29 cellular contexts compared by ENCODE assay signal in the genomic region with DNA sequence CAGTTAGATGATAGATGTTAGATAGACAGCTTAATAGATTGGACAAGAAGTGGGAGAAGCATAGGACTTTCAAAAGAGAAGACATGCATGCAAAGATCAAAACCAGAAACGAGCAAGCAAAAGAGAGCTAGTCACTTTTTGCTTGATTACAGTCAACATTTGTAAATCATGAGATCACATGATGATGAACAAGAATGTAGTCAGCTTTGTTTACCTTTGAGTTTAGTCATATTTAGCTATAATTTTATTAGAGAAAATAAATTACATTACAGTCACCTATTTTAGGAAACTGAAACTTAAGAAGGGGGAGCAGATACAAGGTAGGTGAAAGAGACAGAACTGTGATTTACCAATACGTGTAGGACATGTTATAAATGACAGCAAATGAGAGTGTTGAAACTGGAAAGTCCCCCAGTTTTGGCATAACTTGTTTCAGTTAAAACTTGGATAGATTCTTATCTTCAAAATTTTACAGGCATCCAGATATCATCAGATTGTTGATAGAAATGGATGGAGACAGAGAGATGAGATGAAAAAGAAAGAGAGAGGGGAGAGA.
DNase-seq lines count a peak whose midpoint lies in the region; ATAC-seq, FAIRE-seq and TF ChIP-seq lines count a peak whose summit lies in the region.
"Had no signal": no experiment of that assay in that cellular context is flagged by ENCODE, and none has a peak within 500 bp of the region (broad histone marks: within the 10 kb centered on the region; RNA-seq: fewer than 3 reads in every experiment).

No MANE protein-coding gene starts in this region.

- H2AFZ ChIP-seq in OCI-LY1 (ENCODE audit: low read length) (peak overlapping the region; percentile 87; the same call in 1 of the 2 replicates), mesenchymal stem cell (ENCODE audit: low read depth, low read length) (no peak overlapping the region)

- H2BK120ac ChIP-seq in mesenchymal stem cell (ENCODE audit: low read depth, low read length) = no peak overlapping the region

- no peaks in the 10 kb centered on the region for H3K79me1 ChIP-seq in mesenchymal stem cell (replicated peaks; ENCODE audit: low read length, poor library complexity, severe bottlenecking)

- H3K9me2 ChIP-seq in OCI-LY1 (ENCODE audit: low read depth, low read length) = no peaks in the 10 kb centered on the region

- H4K20me1 ChIP-seq in OCI-LY1 (ENCODE audit: insufficient read depth, low read length) = no peaks in the 10 kb centered on the region

- H3K4me3 Mint-ChIP-seq in CD8-positive, alpha-beta T cell = no peak overlapping the region
- H3K4me3 Mint-ChIP-seq: naive thymus-derived CD4-positive, alpha-beta T cell; stimulated activated memory B cell treated with anti-CD40 and anti-IgM and Interleukin-4, amounts not matched to agents 10 μg/mL and 1 μg/mL and 100 μg/mL, for 72 hours had no signal

- no peaks in the 10 kb centered on the region for H3K9me3 Mint-ChIP-seq in CD8-positive, alpha-beta T cell

- H2BK5ac ChIP-seq in mesenchymal stem cell (ENCODE audit: low read depth, low read length, poor library complexity, severe bottlenecking) = no peak overlapping the region

- H4K91ac ChIP-seq in mesenchymal stem cell (ENCODE audit: low read length) = no peak overlapping the region

- POLR2A ChIA-PET in CD8-positive, alpha-beta T cell (lab: Charles Lee) = no interaction called here

- no peak overlapping the region for H3K27ac Mint-ChIP-seq in CD8-positive, alpha-beta T cell
- H3K27ac Mint-ChIP-seq: naive thymus-derived CD4-positive, alpha-beta T cell; stimulated activated memory B cell treated with anti-CD40 and anti-IgM and Interleukin-4, amounts not matched to agents 10 μg/mL and 1 μg/mL and 100 μg/mL, for 72 hours had no signal

- H3K23ac ChIP-seq in mesenchymal stem cell (ENCODE audit: low read length in 2 of 2) = no peak overlapping the region

- H4K8ac ChIP-seq in mesenchymal stem cell (ENCODE audit: low read length) = no peak overlapping the region

- H2AK5ac ChIP-seq in mesenchymal stem cell (ENCODE audit: low read length, severe bottlenecking) = no peak overlapping the region

- no peak overlapping the region for H3K14ac ChIP-seq in mesenchymal stem cell (ENCODE audit: low read length in 2 of 2)

- no peaks in the 10 kb centered on the region for H3K27me3 Mint-ChIP-seq in CD8-positive, alpha-beta T cell (ENCODE audit: low read depth)
- H3K27me3 Mint-ChIP-seq: naive thymus-derived CD4-positive, alpha-beta T cell; stimulated activated memory B cell treated with anti-CD40 and anti-IgM and Interleukin-4, amounts not matched to agents 10 μg/mL and 1 μg/mL and 100 μg/mL, for 72 hours had no signal

- H3K36me3 Mint-ChIP-seq in CD8-positive, alpha-beta T cell = no peaks in the 10 kb centered on the region
- H3K36me3 Mint-ChIP-seq: naive thymus-derived CD4-positive, alpha-beta T cell; stimulated activated memory B cell treated with anti-CD40 and anti-IgM and Interleukin-4, amounts not matched to agents 10 μg/mL and 1 μg/mL and 100 μg/mL, for 72 hours had no signal

- no peak overlapping the region for H2BK12ac ChIP-seq in mesenchymal stem cell (ENCODE audit: low read length in 2 of 2)

- WGBS in mesenchymal stem cell = 89% methylated on average over 1 of the region's 2 CpGs

- peaks cover 15% of the 10 kb centered on the region for H3K9me3 ChIP-seq in OCI-LY1 (ENCODE audit: low read length)
- H3K9me3 ChIP-seq in mesenchymal stem cell (ENCODE audit: control insufficient read depth, low read length) = no peaks in the 10 kb centered on the region
- no peaks in the 10 kb centered on the region for H3K9me3 ChIP-seq in CD8-positive, alpha-beta T cell (ENCODE audit: low read length)
- H3K9me3 ChIP-seq: adrenal gland, BE2C, pancreas, tibial artery had no signal

- ATAC-seq in CD8-positive, alpha-beta T cell = no peak
- no peak for ATAC-seq in HG02884 (IDR thresholded peaks at IDR 0.05; ENCODE audit: unreplicated experiment)
- no peak for ATAC-seq in HG02678 (IDR thresholded peaks at IDR 0.05; ENCODE audit: unreplicated experiment)
- ATAC-seq: naive thymus-derived CD4-positive, alpha-beta T cell; pancreas; Right ventricle myocardium inferior; sciatic nerve; stimulated activated memory B cell treated with anti-CD40 and anti-IgM and Interleukin-4, amounts not matched to agents 10 μg/mL and 1 μg/mL and 100 μg/mL, for 72 hours had no signal

- FAIRE-seq in endometrium (lab: Jason Lieb, UNC) = peak; percentile 77
- FAIRE-seq: pancreas, TTC549 had no signal

- H3K27ac ChIP-seq in OCI-LY1 (ENCODE audit: low read depth, low read length, poor library complexity, severe bottlenecking) (no peak overlapping the region), mesenchymal stem cell (ENCODE audit: low read length, poor library complexity, severe bottlenecking) (no peak overlapping the region)
- no peak overlapping the region for H3K27ac ChIP-seq in CD8-positive, alpha-beta T cell (ENCODE audit: low read depth, low read length)
- H3K27ac ChIP-seq: adrenal gland, pancreas, tibial artery had no signal

- H3K4me3 ChIP-seq in GM12865 (ENCODE audit: low read depth, low read length) = no peak overlapping the region
- H3K4me3 ChIP-seq in OCI-LY1 (ENCODE audit: low read depth, low read length, poor library complexity, severe bottlenecking) = no peak overlapping the region
- H3K4me3 ChIP-seq in mesenchymal stem cell (ENCODE audit: insufficient read depth in 1 of 2, low read depth in 1 of 2, low read length in 2 of 2) = no peak overlapping the region
- no peak overlapping the region for H3K4me3 ChIP-seq in CD8-positive, alpha-beta T cell (ENCODE audit: low read depth, low read length)
- H3K4me3 ChIP-seq: adrenal gland, pancreas, tibial artery had no signal

- H3K9ac ChIP-seq in OCI-LY1 (ENCODE audit: low read length) (no peak overlapping the region), mesenchymal stem cell (ENCODE audit: low read length) (peak overlapping the region; percentile 33)

- no peak overlapping the region for H2BK15ac ChIP-seq in mesenchymal stem cell (ENCODE audit: low read depth, poor library complexity, severe bottlenecking)

- H3K18ac ChIP-seq in mesenchymal stem cell (ENCODE audit: low read depth in 1 of 2, low read length in 2 of 2) = no peak overlapping the region

- TF ChIP-seq CTCF in GM12865 (IDR thresholded peaks at IDR 0.05; ENCODE audit: insufficient read depth, low read depth, low read length, missing control alignments) = no peak
- no peak for TF ChIP-seq CTCF in OCI-LY1 (IDR thresholded peaks at IDR 0.05; ENCODE audit: low read length)
- TF ChIP-seq CTCF in CD8-positive, alpha-beta T cell (IDR thresholded peaks at IDR 0.05) = no peak

- CTCF ChIA-PET in CD8-positive, alpha-beta T cell (lab: Charles Lee) = no interaction called here

- H3F3A ChIP-seq in OCI-LY1 (ENCODE audit: insufficient read depth, low read length) = no peaks in the 10 kb centered on the region

- no peaks in the 10 kb centered on the region for H3K79me2 ChIP-seq in OCI-LY1 (ENCODE audit: insufficient read depth, low read length)

- H3K36me3 ChIP-seq in OCI-LY1 (ENCODE audit: insufficient read depth, low read length) (no peaks in the 10 kb centered on the region; the same call in 1 of the 2 replicates), mesenchymal stem cell (ENCODE audit: control insufficient read depth in 1 of 2, insufficient read depth in 2 of 2, low read depth in 1 of 2, low read length in 2 of 2) (no peaks in the 10 kb centered on the region)
- no peaks in the 10 kb centered on the region for H3K36me3 ChIP-seq in CD8-positive, alpha-beta T cell (ENCODE audit: insufficient read depth, low read length)
- H3K36me3 ChIP-seq: adrenal gland, BE2C, pancreas, tibial artery had no signal

- no peaks in the 10 kb centered on the region for H3K4me1 Mint-ChIP-seq in CD8-positive, alpha-beta T cell (ENCODE audit: low read depth)
- H3K4me1 Mint-ChIP-seq: naive thymus-derived CD4-positive, alpha-beta T cell; stimulated activated memory B cell treated with anti-CD40 and anti-IgM and Interleukin-4, amounts not matched to agents 10 μg/mL and 1 μg/mL and 100 μg/mL, for 72 hours had no signal

- H3K27me3 ChIP-seq in OCI-LY1 (ENCODE audit: insufficient read depth, low read length) (no peaks in the 10 kb centered on the region), mesenchymal stem cell (ENCODE audit: control insufficient read depth in 1 of 2, insufficient read depth in 1 of 2, low read length in 2 of 2) (no peaks in the 10 kb centered on the region)
- no peaks in the 10 kb centered on the region for H3K27me3 ChIP-seq in CD8-positive, alpha-beta T cell (ENCODE audit: insufficient read depth, low read length)
- H3K27me3 ChIP-seq: adrenal gland, BE2C, pancreas, tibial artery had no signal

- intact Hi-C loops in CD8-positive, alpha-beta T cell (cut with DNase I, micrococcal nuclease) = no loop called here

- H3K4me2 ChIP-seq in OCI-LY1 (ENCODE audit: low read length) = 0 out of 2 replicates have a peak overlapping the region, but pooled peaks have one; percentile 15
- H3K4me2 ChIP-seq in mesenchymal stem cell (ENCODE audit: low read length, poor library complexity, severe bottlenecking) = no peak overlapping the region

- no peak overlapping the region for H3K4ac ChIP-seq in mesenchymal stem cell (ENCODE audit: low read depth in 1 of 2, low read length in 2 of 2)

- H3K4me1 ChIP-seq in OCI-LY1 (ENCODE audit: insufficient read depth, low read length, severe bottlenecking) (peaks cover 8% of the 10 kb centered on the region), mesenchymal stem cell (ENCODE audit: control insufficient read depth, insufficient read depth, low read depth, low read length) (no peaks in the 10 kb centered on the region)
- no peaks in the 10 kb centered on the region for H3K4me1 ChIP-seq in CD8-positive, alpha-beta T cell (ENCODE audit: insufficient read depth, low read length)
- H3K4me1 ChIP-seq: adrenal gland, pancreas, tibial artery had no signal

- peak; percentile 3 for DNase-seq in GM12865 (ENCODE audit: low read depth)
- peak; percentile 23 for DNase-seq in mesenchymal stem cell
- DNase-seq in CD8-positive, alpha-beta T cell = no peak
- DNase-seq: activated CD4-positive, alpha-beta T cell treated with anti-CD3 and anti-CD28 coated beads for 4 hours; activated CD8-positive, alpha-beta memory T cell treated with anti-CD3 and anti-CD28 coated beads, Interleukin-2, amount 50 U/mL, for 48 hours; activated gamma-delta T cell; adrenal gland; BE2C; Calu3; central memory CD4-positive, alpha-beta T cell; effector memory CD4-positive, alpha-beta T cell; foreskin melanocyte; hypothalamus; mesendoderm; naive thymus-derived CD4-positive, alpha-beta T cell; NCI-H1092 treated with DMSO at 0.1 percent for 48 hours; NCI-H2081; NCI-H446; NK-92 treated with Interleukin-12 subunit alpha and Interleukin-12 subunit beta, amount 100 ng/mL, for 24 hours; pancreas; tibial artery had no signal

Comparison
In these comparisons a context has a peak if more than half of its experiments do, and no peak if none do; other contexts are left out.
1. DNase-seq: peak in GM12865 (single experiment) and mesenchymal stem cell (single experiment); none in CD8-positive, alpha-beta T cell (0 of 7).